2 cellular contexts compared by ENCODE assay signal in genomic region chr13:33331962-33332361, GRCh38.
TF ChIP-seq lines count a peak whose summit lies in the region.

No MANE protein-coding gene starts in this region.

TF ChIP-seq in GM23338, 12 proteins besides CTCF, POLR2A, EP300 and RAD21:
- TF ChIP-seq ETS1 (IDR thresholded peaks at IDR 0.05) (no peak), EZH2 (IDR thresholded peaks at IDR 0.05; ENCODE audit: low read depth, unreplicated experiment) (no peak), POLR2AphosphoS5 (IDR thresholded peaks at IDR 0.05; ENCODE audit: low read depth) (no peak), STAT1 (IDR thresholded peaks at IDR 0.05; ENCODE audit: unreplicated experiment) (no peak), REST (IDR thresholded peaks at IDR 0.05; ENCODE audit: unreplicated experiment) (no peak), ZNF114 (CRISPR knock-in tag; IDR thresholded peaks at IDR 0.05) (no peak), ZNF462 (CRISPR knock-in tag; IDR thresholded peaks at IDR 0.05) (no peak), ZNF331 (CRISPR knock-in tag; IDR thresholded peaks at IDR 0.05; ENCODE audit: low read depth) (no peak), EZH2phosphoT487 (IDR thresholded peaks at IDR 0.05; ENCODE audit: unreplicated experiment) (no peak), NANOG (IDR thresholded peaks at IDR 0.05; ENCODE audit: borderline replicate concordance) (no peak; the same call in 1 of the 2 replicates), CREB1 (CRISPR knock-in tag; IDR thresholded peaks at IDR 0.05; ENCODE audit: low read depth) (no peak), JUNB (IDR thresholded peaks at IDR 0.05; ENCODE audit: unreplicated experiment) (no peak)

TF ChIP-seq in H1, 55 proteins besides CTCF, POLR2A, EP300 and RAD21 (continued from another document):
- no peak for TF ChIP-seq RBBP5 (IDR thresholded peaks at IDR 0.05; ENCODE audit: borderline replicate concordance, low read depth, low read length)
TF ChIP-seq in H1: peak in this region for 0.
